8 cellular contexts compared by ENCODE assay signal in genomic region chr5:134561871-134562296, GRCh38. TPM values are rescaled to one million over a fixed set of nuclear protein-coding genes. Genes with fewer than 3 reads are reported as not detected.
DNase-seq lines count a peak whose midpoint lies in the region; ATAC-seq and TF ChIP-seq lines count a peak whose summit lies in the region.

No MANE protein-coding gene starts in this region.

- no peak for TF ChIP-seq POLR2A in HCT116 (IDR thresholded peaks at IDR 0.05; ENCODE audit: borderline replicate concordance, extremely low read depth, insufficient read depth, insufficient read length)
- no peak for TF ChIP-seq POLR2A in right lobe of liver (IDR thresholded peaks at IDR 0.05)

- H3K27me3 ChIP-seq in HCT116 (ENCODE audit: insufficient read depth, low read length) (no peaks in the 10 kb centered on the region), right lobe of liver (no peaks in the 10 kb centered on the region)

- ATAC-seq in HCT116 (peak; percentile 87), right lobe of liver (peak; percentile 77 to 91 (median 84)), HG03039 (IDR thresholded peaks at IDR 0.05; ENCODE audit: unreplicated experiment) (no peak)

- peak; percentile 36 to 61 (median 54); a peak in 5 of 6 replicates for TF ChIP-seq CTCF in HCT116 (IDR thresholded peaks at IDR 0.05 in 2 of 3, conservative IDR thresholded peaks at IDR 0.05 in 1 of 3; ENCODE audit: borderline replicate concordance in 1 of 3, insufficient read depth in 1 of 3, low read depth in 2 of 3, low read length in 2 of 3)
- peak; percentile 24 to 48 (median 43) for TF ChIP-seq CTCF in right lobe of liver (IDR thresholded peaks at IDR 0.05)

- no peak overlapping the region for H3K4me2 ChIP-seq in HCT116 (ENCODE audit: low read length)

- RAD21 ChIA-PET in HCT116 (lab: Charles Lee; ENCODE audit: low non-redundant PET in 1 of 2, low total read pairs in 2 of 2, uncharacterized antibody in 2 of 2, unreplicated experiment in 2 of 2): no interaction called here

- 59% methylated on average over 7 of the region's 9 CpGs for WGBS in right lobe of liver (ENCODE audit: insufficient coverage, low coverage, low lambda C conversion rate, missing lambda C conversion rate)

- intact Hi-C loops in HCT116 (cut with micrococcal nuclease) (no loop called here), right lobe of liver (cut with DNase I) (no loop called here)

- H3K36me3 ChIP-seq in HCT116 (ENCODE audit: control insufficient read depth in 1 of 2, insufficient read depth in 2 of 2, low read length in 2 of 2): peaks cover 18 to 32% of the 10 kb centered on the region in 2 experiments
- peaks cover 0 to 55% (median 20%) of the 10 kb centered on the region in 4 donors for H3K36me3 ChIP-seq in right lobe of liver

- peak; percentile 48 for TF ChIP-seq RAD21 in HCT116 (IDR thresholded peaks at IDR 0.05; ENCODE audit: low read depth)

- H3K4me3 ChIP-seq in HCT116 (replicated peaks in 1 of 2; ENCODE audit: low read depth in 1 of 2, low read length in 2 of 2) (no peak overlapping the region), right lobe of liver (no peak overlapping the region)

- no peak overlapping the region for H2AFZ ChIP-seq in HCT116 (ENCODE audit: low read depth, low read length, poor library complexity, severe bottlenecking)

- H3K27ac ChIP-seq in HCT116 (ENCODE audit: low read depth, low read length) (peak overlapping the region; percentile 41), right lobe of liver (no peak overlapping the region)

- peaks cover under 1 to 9% of the 10 kb centered on the region in 2 experiments; a peak in 3 of 4 replicates for H3K4me1 ChIP-seq in HCT116 (ENCODE audit: control insufficient read depth in 1 of 2, insufficient read depth in 2 of 2, low read length in 2 of 2)
- peaks cover 0 to 3% (median under 1%) of the 10 kb centered on the region in 4 donors for H3K4me1 ChIP-seq in right lobe of liver

- no peaks in the 10 kb centered on the region for H3K79me2 ChIP-seq in HCT116 (ENCODE audit: insufficient read depth, low read length)

- H3K9me3 ChIP-seq in HCT116 (ENCODE audit: control insufficient read depth in 1 of 2, insufficient read depth in 1 of 2, low read depth in 1 of 2, low read length in 2 of 2) (no peaks in the 10 kb centered on the region), right lobe of liver (no peaks in the 10 kb centered on the region)

- no peaks in the 10 kb centered on the region for H3K9me2 ChIP-seq in HCT116 (ENCODE audit: insufficient read depth)

- H3K9ac ChIP-seq in HCT116 (ENCODE audit: low read length): no peak overlapping the region

- H4K20me1 ChIP-seq in HCT116 (ENCODE audit: insufficient read depth): no peaks in the 10 kb centered on the region

- CTCF ChIA-PET in HCT116 (lab: Charles Lee): interaction anchor here (1.0 kb wide), 1 partner anchor 26 kb away, joined by 3 read pairs; no protein-coding TSS in a partner anchor

- POLR2A ChIA-PET in HCT116 (lab: Charles Lee): no interaction called here

- BruUV-seq in HCT116 (replicated peaks; lab: Mats Ljungman, UMichigan): no TSS peak

- peak; percentile 17 for DNase-seq in CD1c-positive myeloid dendritic cell (ENCODE audit: extremely low spot score)
- peak; percentile 7 for DNase-seq in HCT116 (ENCODE audit: low read depth, low spot score)
- peak; percentile 82 for DNase-seq in astrocyte of the hippocampus (ENCODE audit: low read depth, low spot score)
- DNase-seq in right lobe of liver: peak in 2 of 3 donors; percentile 72 to 80
- no peak for DNase-seq in MV-4-11 (lab: John Stamatoyannopoulos, UW)
- DNase-seq in NCI-H187 (lab: John Stamatoyannopoulos, UW): no peak
- no peak for DNase-seq in NCI-H774 (lab: John Stamatoyannopoulos, UW)

TF ChIP-seq in HCT116, 20 proteins besides CTCF, POLR2A, EP300 and RAD21:
- TF ChIP-seq ELF1 (IDR thresholded peaks at IDR 0.05; ENCODE audit: borderline replicate concordance, low read depth) (no peak), EZH2phosphoT487 (IDR thresholded peaks at IDR 0.05; ENCODE audit: borderline replicate concordance) (no peak), SIN3A (IDR thresholded peaks at IDR 0.05; ENCODE audit: low read depth) (no peak), ZFX (IDR thresholded peaks at IDR 0.05) (no peak; the same call in 1 of the 2 replicates), SP1 (IDR thresholded peaks at IDR 0.05; ENCODE audit: low read depth) (no peak), SRF (IDR thresholded peaks at IDR 0.05; ENCODE audit: low read depth) (no peak), JUND (IDR thresholded peaks at IDR 0.05) (no peak), EZH2 (IDR thresholded peaks at IDR 0.05) (no peak), ZNF274 (IDR thresholded peaks at IDR 0.05; ENCODE audit: low read depth, low read length) (no peak), CBX3 (IDR thresholded peaks at IDR 0.05; ENCODE audit: low read depth) (no peak)
- TF ChIP-seq, protein P1, sequence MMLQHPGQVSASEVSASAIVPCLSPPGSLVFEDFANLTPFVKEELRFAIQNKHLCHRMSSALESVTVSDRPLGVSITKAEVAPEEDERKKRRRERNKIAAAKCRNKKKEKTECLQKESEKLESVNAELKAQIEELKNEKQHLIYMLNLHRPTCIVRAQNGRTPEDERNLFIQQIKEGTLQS (IDR thresholded peaks at IDR 0.05): no peak
- TF ChIP-seq, protein P2, sequence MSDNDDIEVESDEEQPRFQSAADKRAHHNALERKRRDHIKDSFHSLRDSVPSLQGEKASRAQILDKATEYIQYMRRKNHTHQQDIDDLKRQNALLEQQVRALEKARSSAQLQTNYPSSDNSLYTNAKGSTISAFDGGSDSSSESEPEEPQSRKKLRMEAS (IDR thresholded peaks at IDR 0.05): no peak

RNA-seq across cellular contexts. Expression of gene JADE2, which starts 36.4 kb away (rescaled TPM):
- total RNA-seq in HCT116 (2021; ENCODE audit: unreplicated experiment): 39.9 TPM
- polyA plus RNA-seq in HCT116 (2012): 21.7 and 23.3 TPM in 2 replicates
- total RNA-seq in right lobe of liver: 10 to 100 TPM in 1 of 6 experiments, 1 to 10 TPM in 5; 6.1 to 14.8 (median 8.4) TPM

Comparison
In these comparisons a context has a peak if more than half of its experiments do, and no peak if none do; other contexts are left out.
1. DNase-seq: peak in CD1c-positive myeloid dendritic cell (single experiment), HCT116 (single experiment), astrocyte of the hippocampus (single experiment) and right lobe of liver (2 of 3); none in MV-4-11 (single experiment), NCI-H187 (0 of 2) and NCI-H774 (single experiment).